ENCODE assay signal across 18 cellular contexts in the genomic region with DNA sequence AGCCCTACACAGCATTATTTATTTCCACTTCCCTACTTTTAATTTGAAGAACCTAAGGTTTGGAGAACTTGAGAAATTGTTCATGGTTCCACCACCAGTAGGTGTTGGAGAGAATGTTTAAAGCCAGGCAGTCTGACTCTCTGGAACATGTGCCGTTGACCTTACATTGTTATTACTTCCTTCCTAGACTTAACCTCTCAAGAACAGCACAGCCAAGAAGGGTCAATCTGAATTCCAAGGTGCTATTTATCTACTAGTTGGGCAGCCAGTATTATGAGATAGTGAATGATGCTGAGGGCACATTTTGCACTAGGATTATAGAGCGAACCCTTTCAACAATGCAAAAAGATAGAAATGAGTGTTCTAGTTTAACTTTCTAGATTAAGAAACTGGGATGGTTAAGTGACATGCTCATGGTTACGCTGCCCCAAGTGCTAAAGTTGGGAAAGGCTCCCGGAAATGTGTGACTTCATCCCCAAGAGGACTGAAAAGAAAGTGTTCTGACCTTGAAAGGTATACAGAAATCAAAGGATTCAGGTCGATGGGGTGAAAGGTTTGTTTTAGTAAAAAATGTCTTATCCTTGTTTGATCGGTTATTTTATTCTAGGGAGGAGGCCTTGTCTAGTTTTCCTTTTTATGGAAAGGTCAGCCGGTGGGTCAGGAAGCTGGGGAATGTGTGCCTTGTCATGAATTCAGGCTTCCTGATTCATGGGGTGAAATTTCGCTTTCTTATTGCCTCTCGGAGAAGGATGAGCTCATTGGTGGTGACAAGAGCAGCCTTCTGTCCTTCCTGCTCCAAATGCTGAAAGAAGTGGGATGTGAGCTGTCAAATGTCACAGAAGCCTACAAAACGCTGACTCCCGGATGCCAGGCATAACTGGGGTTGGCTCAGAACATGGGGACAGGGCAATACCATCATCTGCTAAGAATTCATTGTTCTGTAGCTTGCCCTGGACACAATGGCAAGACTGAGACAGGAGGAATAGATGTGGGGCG. TPM values are rescaled to one million over a fixed set of nuclear protein-coding genes. Genes with fewer than 3 reads are reported as not detected.
DNase-seq lines count a peak whose midpoint lies in the region; ATAC-seq and TF ChIP-seq lines count a peak whose summit lies in the region.
"Had no signal": no experiment of that assay in that cellular context is flagged by ENCODE, and none has a peak within 500 bp of the region (broad histone marks: within the 10 kb centered on the region; RNA-seq: fewer than 3 reads in every experiment).

No MANE protein-coding gene starts in this region.

- H3K27ac ChIP-seq in osteoblast (ENCODE audit: low read depth, low read length): peak overlapping the region; percentile 10
- H3K27ac ChIP-seq: dorsolateral prefrontal cortex had no signal

- no peaks in the 10 kb centered on the region for H4K20me1 ChIP-seq in osteoblast (ENCODE audit: insufficient read depth, low read length)

- peaks cover 4% of the 10 kb centered on the region for H3K4me1 ChIP-seq in osteoblast (ENCODE audit: insufficient read depth, low read length)

- H3K4me3 ChIP-seq in fibroblast of pulmonary artery (replicated peaks; ENCODE audit: low read depth, low read length): no peak overlapping the region
- no peak overlapping the region for H3K4me3 ChIP-seq in osteoblast (ENCODE audit: insufficient read depth, low read length)
- H3K4me3 ChIP-seq: dorsolateral prefrontal cortex, MG63 had no signal

- H3K4me2 ChIP-seq in osteoblast (ENCODE audit: insufficient read depth, low read length): peak overlapping the region; percentile 12

- DNase-seq in GM04503 (ENCODE audit: low read depth) (peak; percentile 59), NOMO-1 treated with dmso at 0.1 percent for 144 hours (lab: John Stamatoyannopoulos, UW; ENCODE audit: unreplicated experiment) (peak; percentile 5), fibroblast of pulmonary artery (ENCODE audit: low read depth) (peak; percentile 11), osteoblast (ENCODE audit: insufficient read length, low spot score, missing footprints) (no peak), superior temporal gyrus (ENCODE audit: extremely low spot score) (no peak), NCI-H774 (lab: John Stamatoyannopoulos, UW) (no peak)
- DNase-seq: amygdala; CD4-positive, alpha-beta T cell; dorsolateral prefrontal cortex; foreskin melanocyte; GF-D8; MG63; stimulated activated CD4-positive, alpha-beta T cell treated with anti-CD3 and anti-CD28 coated beads, Interleukin-4, amount 100 ng/mL, for 24 hours had no signal

- H3K79me2 ChIP-seq in osteoblast (ENCODE audit: insufficient read depth, low read length): no peaks in the 10 kb centered on the region

- no peaks in the 10 kb centered on the region for H3K9me3 ChIP-seq in osteoblast (ENCODE audit: low read depth, low read length)
- H3K9me3 ChIP-seq: MG63 had no signal

- H3K27me3 ChIP-seq in osteoblast (ENCODE audit: insufficient read depth, low read length): no peaks in the 10 kb centered on the region
- H3K27me3 ChIP-seq: MG63 had no signal

- ATAC-seq in HG02571 (IDR thresholded peaks at IDR 0.05; ENCODE audit: unreplicated experiment): no peak
- ATAC-seq: activated T-helper 17 cell treated with anti-CD3 and anti-CD28 coated beads, Interleukin-2, amount 50 U/mL, for 72 hours; Panc1; sciatic nerve; stimulated activated memory B cell treated with anti-CD40 and anti-IgM and Interleukin-4, amounts not matched to agents 10 μg/mL and 1 μg/mL and 100 μg/mL, for 72 hours had no signal

- peak overlapping the region; percentile 40 for H2AFZ ChIP-seq in osteoblast (ENCODE audit: low read length)

- H3K36me3 ChIP-seq in osteoblast (ENCODE audit: insufficient read depth, low read length): no peaks in the 10 kb centered on the region
- H3K36me3 ChIP-seq: MG63 had no signal

- no peak for TF ChIP-seq CTCF in fibroblast of pulmonary artery (IDR thresholded peaks at IDR 0.05; ENCODE audit: low read length, missing control alignments)
- TF ChIP-seq CTCF in osteoblast (IDR thresholded peaks at IDR 0.05; ENCODE audit: extremely low read depth, low read depth, low read length): no peak

RNA-seq across cellular contexts. Expression of a gene that starts 55.5 kb away (rescaled TPM):
- total RNA-seq in osteoblast: 21.7 and 31.5 TPM in 2 replicates

Comparison
In these comparisons a context has a peak if more than half of its experiments do, and no peak if none do; other contexts are left out.
1. DNase-seq: peak in GM04503 (single experiment), NOMO-1 treated with dmso at 0.1 percent for 144 hours (single experiment) and fibroblast of pulmonary artery (single experiment); none in osteoblast (single experiment), superior temporal gyrus (single experiment) and NCI-H774 (single experiment).